In genomic region chr12:9736931-9737705, GRCh38 we compare ENCODE assay signal across 10 cellular contexts. TPM values are rescaled to one million over a fixed set of nuclear protein-coding genes. Genes with fewer than 3 reads are reported as not detected.
A peak's percentile ranks its signal among the peaks of the same experiment; 100 is the strongest.
DNase-seq lines count a peak whose midpoint lies in the region; ATAC-seq, FAIRE-seq and TF ChIP-seq lines count a peak whose summit lies in the region.
"Had no signal": no experiment of that assay in that cellular context is flagged by ENCODE, and none has a peak within 500 bp of the region (broad histone marks: within the 10 kb centered on the region; RNA-seq: fewer than 3 reads in every experiment).

No MANE protein-coding gene starts in this region.

- CTCF ChIA-PET in GM12878 (lab: Yijun Ruan, JAX): interaction anchor here (1.3 to 3.1 kb wide), 3 partner anchors 12 to 101 kb away, joined by 3 to 18 read pairs (median 4); no protein-coding TSS in a partner anchor

- no peaks in the 10 kb centered on the region for H3K9me2 ChIP-seq in DOHH2 (replicated peaks; ENCODE audit: control insufficient read depth, low read length)

- H3K4me2 ChIP-seq in DOHH2 (ENCODE audit: low read length): peak overlapping the region; percentile 71
- H3K4me2 ChIP-seq in GM12878 (ENCODE audit: control insufficient read depth, insufficient read depth): peak overlapping the region; percentile 31

- no peak for TF ChIP-seq RAD21 in GM12878 (IDR thresholded peaks at IDR 0.05; ENCODE audit: insufficient read depth, low read depth, low read length)

- H3K36me3 ChIP-seq in DOHH2 (ENCODE audit: control insufficient read depth, low read length) (0 out of 2 replicates have a peak, but pooled peaks cover under 1% of the 10 kb centered on the region), GM12878 (ENCODE audit: control insufficient read depth in 2 of 2, insufficient read depth in 2 of 2, low read length in 1 of 2) (no peaks in the 10 kb centered on the region), neutrophil (no peaks in the 10 kb centered on the region)

- H3K27me3 ChIP-seq in DOHH2 (ENCODE audit: control insufficient read depth, low read length): no peaks in the 10 kb centered on the region
- no peaks in the 10 kb centered on the region for H3K27me3 ChIP-seq in GM12878 (replicated peaks in 1 of 2; ENCODE audit: control insufficient read depth in 2 of 2, insufficient read depth in 2 of 2, low read length in 1 of 2)
- no peaks in the 10 kb centered on the region for H3K27me3 ChIP-seq in neutrophil

- peak overlapping the region; percentile 45 for H2AFZ ChIP-seq in GM12878 (ENCODE audit: control insufficient read depth, low read depth, low read length)

- in situ Hi-C loops in GM12878 (cut with MboI): no loop called here

- peak overlapping the region; percentile 93 for H3K27ac ChIP-seq in DOHH2 (ENCODE audit: low read depth, low read length)
- peak overlapping the region; percentile 66 for H3K27ac ChIP-seq in GM12878 (ENCODE audit: control insufficient read depth, insufficient read depth)
- peak overlapping the region; percentile 75 for H3K27ac ChIP-seq in neutrophil

- DNase-seq in NCI-H82 (lab: John Stamatoyannopoulos, UW) (peak; percentile 51), GM12878 (ENCODE audit: low read depth, low spot score) (no peak), cerebellum (ENCODE audit: low spot score) (no peak)
- DNase-seq: NCI-H1092 had no signal

- no TSS peak for BruUV-seq in GM12878 (replicated peaks; lab: Mats Ljungman, UMichigan)

- ATAC-seq in GM12878 (no peak), GM18517 (IDR thresholded peaks at IDR 0.05; ENCODE audit: unreplicated experiment) (no peak), GM21529 (IDR thresholded peaks at IDR 0.05; ENCODE audit: unreplicated experiment) (no peak), GM21786 (IDR thresholded peaks at IDR 0.05; ENCODE audit: unreplicated experiment) (no peak)

- peaks cover 13% of the 10 kb centered on the region for H3K79me2 ChIP-seq in DOHH2 (ENCODE audit: control insufficient read depth, low read length)
- H3K79me2 ChIP-seq in GM12878 (ENCODE audit: control insufficient read depth, insufficient read depth, low read length): peaks cover 15% of the 10 kb centered on the region

- no peak for TF ChIP-seq EP300 in GM12878 (IDR thresholded peaks at IDR 0.05; ENCODE audit: borderline replicate concordance in 1 of 2, control insufficient read depth in 1 of 2, low read depth in 2 of 2, low read length in 2 of 2)

- 27% methylated on average over 3 of the region's 3 CpGs for WGBS in GM12878 (ENCODE audit: insufficient coverage, insufficient replicate concordance, low lambda C conversion rate, missing lambda C conversion rate)

- FAIRE-seq in GM12878 (lab: Jason Lieb, UNC): no peak

- peaks cover 45% of the 10 kb centered on the region for H3F3A ChIP-seq in DOHH2 (ENCODE audit: control insufficient read depth, insufficient read depth)

- POLR2A ChIA-PET in GM12878 (lab: Charles Lee): interaction anchor here (0.5 to 0.9 kb wide), 2 partner anchors 15 to 632 kb away, joined by 3 read pairs; no protein-coding TSS in a partner anchor

- intact Hi-C loops in GM12878 (cut with micrococcal nuclease; ENCODE audit: unreplicated experiment): no loop called here

- H3K4me3 ChIP-seq in DOHH2 (ENCODE audit: low read length) (peak overlapping the region; percentile 53), GM12878 (no peak overlapping the region), neutrophil (ENCODE audit: low read depth in 1 of 2, low read length in 1 of 2) (no peak overlapping the region)

- H3K9me3 ChIP-seq in DOHH2 (ENCODE audit: control insufficient read depth, insufficient read depth, low read length) (no peaks in the 10 kb centered on the region), GM12878 (replicated peaks; ENCODE audit: control insufficient read depth, insufficient read depth, low read length) (no peaks in the 10 kb centered on the region), neutrophil (no peaks in the 10 kb centered on the region)

- no peak for TF ChIP-seq CTCF in DOHH2 (IDR thresholded peaks at IDR 0.05; ENCODE audit: low read depth, low read length, poor library complexity, severe bottlenecking)
- no peak for TF ChIP-seq CTCF in GM12878 (IDR thresholded peaks at IDR 0.05 in 2 of 3, conservative IDR thresholded peaks at IDR 0.05 in 1 of 3; ENCODE audit: control insufficient read depth in 2 of 3, extremely low read depth in 1 of 3, insufficient read depth in 1 of 3, low read depth in 3 of 3, low read length in 3 of 3)
- no peak for TF ChIP-seq CTCF in neutrophil (IDR thresholded peaks at IDR 0.05)

- H3K9ac ChIP-seq in GM12878 (ENCODE audit: control insufficient read depth, insufficient read depth, low read length): peak overlapping the region; percentile 37

- H3K4me1 ChIP-seq in DOHH2 (ENCODE audit: control insufficient read depth, low read length) (peaks cover 82% of the 10 kb centered on the region), GM12878 (ENCODE audit: control insufficient read depth, insufficient read depth, low read length) (peaks cover 20% of the 10 kb centered on the region), neutrophil (ENCODE audit: control insufficient read depth in 1 of 2, insufficient read depth in 1 of 2, low read depth in 1 of 2, low read length in 1 of 2) (peaks cover 13 to 14% of the 10 kb centered on the region in 2 experiments)

- no peaks in the 10 kb centered on the region for H4K20me1 ChIP-seq in DOHH2 (ENCODE audit: control insufficient read depth, insufficient read depth, low read depth, low read length)
- no peaks in the 10 kb centered on the region for H4K20me1 ChIP-seq in GM12878 (ENCODE audit: control insufficient read depth, insufficient read depth)

- SMC1A ChIA-PET in GM12878 (lab: Charles Lee; ENCODE audit: uncharacterized antibody, unreplicated experiment): interaction anchor here (1.0 to 1.8 kb wide), 2 partner anchors 12 to 15 kb away, joined by 3 to 6 read pairs; no protein-coding TSS in a partner anchor

- RAD21 ChIA-PET in GM12878 (lab: Charles Lee; ENCODE audit: unreplicated experiment): interaction anchor here (1.1 kb wide), 1 partner anchor 68 kb away, joined by 3 read pairs; no protein-coding TSS in a partner anchor

- TF ChIP-seq POLR2A in GM12878 (IDR thresholded peaks at IDR 0.05; ENCODE audit: low read depth, low read length): no peak

TF ChIP-seq in GM12878, 131 proteins besides CTCF, POLR2A, EP300 and RAD21 (continues in another document):
- no peak for TF ChIP-seq ZZZ3 (IDR thresholded peaks at IDR 0.05; ENCODE audit: control insufficient read depth, insufficient read length, low read depth)
- peak; percentile 39; the same call in 1 of the 2 replicates for TF ChIP-seq ATF7 (IDR thresholded peaks at IDR 0.05; ENCODE audit: low read depth)
- TF ChIP-seq JUNB (IDR thresholded peaks at IDR 0.05): no peak
- no peak for TF ChIP-seq NKRF (conservative IDR thresholded peaks at IDR 0.05)
- TF ChIP-seq JUND (IDR thresholded peaks at IDR 0.05; ENCODE audit: low read depth, low read length): no peak

RNA-seq across cellular contexts. Expression of gene CLECL1, which starts 4.2 kb away (rescaled TPM):
- 0.92 and 0.98 TPM in 2 replicates for total RNA-seq in GM12878 (2013; cell fraction: nucleolus; rRNA removed)
- total RNA-seq in GM12878 (2014; rRNA removed) (25.0 and 25.9 TPM in 2 replicates), GM12878 (2014; rRNA removed; fragmentation: Illumina TruSeq; extraction: Trizol) (43.7 and 44.2 TPM in 2 replicates), GM12878 (2021) (29.0 and 33.6 TPM in 2 replicates), cerebellum (not detected)
- polyA plus RNA-seq in GM12878 (2011; ENCODE audit: low read depth): 95.5 TPM
- polyA plus RNA-seq in GM12878 (2011; rRNA removed) (4.6 and 7.9 TPM in 2 replicates), GM12878 (2014; fragmentation: Illumina TruSeq; extraction: Trizol) (48.6 and 53.9 TPM in 2 replicates), GM12878 (2014; fragmentation: Nextera tagmentation; extraction: Ambion mirVana) (10 to 100 TPM; 53.3 to 56.5 TPM), GM12878 (2014; rRNA removed) (35.7 and 37.8 TPM in 2 replicates), GM12878 (2016; fragmentation: Nextera tagmentation; extraction: Ambion mirVana) (10 to 100 TPM; 50.9 to 52.9 TPM)
- 1.9 and 2.1 TPM in 2 replicates for polyA plus RNA-seq in GM12878 (2011; cell fraction: cytosol; rRNA removed)
- 1.6 and 3.5 TPM in 2 replicates for polyA plus RNA-seq in GM12878 (2011; cell fraction: nucleus; rRNA removed)
- polyA plus RNA-seq in GM12878 (2012): 87.0 and 87.9 TPM in 2 replicates
- polyA minus RNA-seq in GM12878 (2011; rRNA and poly(A)+ RNA removed): 0.88 and 2.4 TPM in 2 replicates
- polyA minus RNA-seq in GM12878 (2011; cell fraction: cytosol; rRNA and poly(A)+ RNA removed): 2.4 TPM in 1 of 2 replicates, not detected in the other
- 1.8 and 3.0 TPM in 2 replicates for polyA minus RNA-seq in GM12878 (2011; cell fraction: nucleus; rRNA and poly(A)+ RNA removed)
- total RNA-seq: myocyte had no signal

RNA-seq across cellular contexts. Expression of gene CD69, which starts 23.6 kb away (rescaled TPM):
- total RNA-seq in GM12878 (2013; cell fraction: nucleolus; rRNA removed): 224 and 241 TPM in 2 replicates
- total RNA-seq in GM12878 (2014; rRNA removed) (15.0 and 23.3 TPM in 2 replicates), GM12878 (2014; rRNA removed; fragmentation: Illumina TruSeq; extraction: Trizol) (18.2 and 21.8 TPM in 2 replicates), GM12878 (2021) (10.8 and 12.4 TPM in 2 replicates), cerebellum (0.64 TPM)
- 20.1 TPM for polyA plus RNA-seq in GM12878 (2011; ENCODE audit: low read depth)
- polyA plus RNA-seq in GM12878 (2011; rRNA removed) (156 and 338 TPM in 2 replicates), GM12878 (2014; fragmentation: Illumina TruSeq; extraction: Trizol) (10.3 and 22.3 TPM in 2 replicates), GM12878 (2014; fragmentation: Nextera tagmentation; extraction: Ambion mirVana) (10 to 100 TPM; 32.9 to 55.7 TPM), GM12878 (2014; rRNA removed) (7.9 and 15.0 TPM in 2 replicates), GM12878 (2016; fragmentation: Nextera tagmentation; extraction: Ambion mirVana) (1 to 10 TPM; 7.3 to 8.0 TPM)
- polyA plus RNA-seq in GM12878 (2011; cell fraction: cytosol; rRNA removed): 40.2 and 51.7 TPM in 2 replicates
- polyA plus RNA-seq in GM12878 (2011; cell fraction: nucleus; rRNA removed): 75.4 and 142 TPM in 2 replicates
- polyA plus RNA-seq in GM12878 (2012): 23.3 and 64.7 TPM in 2 replicates
- polyA minus RNA-seq in GM12878 (2011; rRNA and poly(A)+ RNA removed): 172 and 240 TPM in 2 replicates
- 37.4 and 42.2 TPM in 2 replicates for polyA minus RNA-seq in GM12878 (2011; cell fraction: cytosol; rRNA and poly(A)+ RNA removed)
- polyA minus RNA-seq in GM12878 (2011; cell fraction: nucleus; rRNA and poly(A)+ RNA removed): 166 and 176 TPM in 2 replicates
- total RNA-seq: myocyte had no signal
